ENCODE assay signal across 1 cellular context in the genomic region with DNA sequence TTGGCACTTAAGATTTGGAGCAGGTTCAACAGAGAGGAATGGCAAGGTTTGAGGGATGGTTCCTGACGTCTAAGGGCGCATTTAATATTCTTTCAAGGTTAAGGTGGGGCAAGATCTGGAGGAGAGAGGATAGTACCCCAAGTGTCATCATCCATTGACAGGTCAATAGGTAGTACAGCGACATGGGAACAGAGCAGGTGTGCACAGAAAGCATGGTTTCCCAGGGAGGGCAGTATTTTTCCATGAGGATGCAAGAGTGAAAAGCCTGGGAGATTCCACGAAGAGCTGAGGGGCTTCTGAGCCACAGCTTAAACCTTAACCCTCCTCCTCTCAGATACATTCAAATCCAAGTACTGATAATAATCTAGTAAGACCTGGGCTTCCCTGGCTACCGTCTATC.
TF ChIP-seq lines count a peak whose summit lies in the region.

No MANE protein-coding gene starts in this region.

TF ChIP-seq in WTC11, 78 proteins besides CTCF, POLR2A, EP300 and RAD21 (continued from another document):
- TF ChIP-seq, protein P1, sequence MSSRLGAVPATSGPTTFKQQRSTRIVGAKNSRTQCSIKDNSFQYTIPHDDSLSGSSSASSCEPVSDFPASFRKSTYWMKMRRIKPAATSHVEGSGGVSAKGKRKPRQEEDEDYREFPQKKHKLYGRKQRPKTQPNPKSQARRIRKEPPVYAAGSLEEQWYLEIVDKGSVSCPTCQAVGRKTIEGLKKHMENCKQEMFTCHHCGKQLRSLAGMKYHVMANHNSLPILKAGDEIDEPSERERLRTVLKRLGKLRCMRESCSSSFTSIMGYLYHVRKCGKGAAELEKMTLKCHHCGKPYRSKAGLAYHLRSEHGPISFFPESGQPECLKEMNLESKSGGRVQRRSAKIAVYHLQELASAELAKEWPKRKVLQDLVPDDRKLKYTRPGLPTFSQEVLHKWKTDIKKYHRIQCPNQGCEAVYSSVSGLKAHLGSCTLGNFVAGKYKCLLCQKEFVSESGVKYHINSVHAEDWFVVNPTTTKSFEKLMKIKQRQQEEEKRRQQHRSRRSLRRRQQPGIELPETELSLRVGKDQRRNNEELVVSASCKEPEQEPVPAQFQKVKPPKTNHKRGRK (CRISPR knock-in tag; IDR thresholded peaks at IDR 0.05; ENCODE audit: borderline replicate concordance), result no peak
- no peak for TF ChIP-seq CREB1 (CRISPR knock-in tag; IDR thresholded peaks at IDR 0.05)
- TF ChIP-seq, protein P2, sequence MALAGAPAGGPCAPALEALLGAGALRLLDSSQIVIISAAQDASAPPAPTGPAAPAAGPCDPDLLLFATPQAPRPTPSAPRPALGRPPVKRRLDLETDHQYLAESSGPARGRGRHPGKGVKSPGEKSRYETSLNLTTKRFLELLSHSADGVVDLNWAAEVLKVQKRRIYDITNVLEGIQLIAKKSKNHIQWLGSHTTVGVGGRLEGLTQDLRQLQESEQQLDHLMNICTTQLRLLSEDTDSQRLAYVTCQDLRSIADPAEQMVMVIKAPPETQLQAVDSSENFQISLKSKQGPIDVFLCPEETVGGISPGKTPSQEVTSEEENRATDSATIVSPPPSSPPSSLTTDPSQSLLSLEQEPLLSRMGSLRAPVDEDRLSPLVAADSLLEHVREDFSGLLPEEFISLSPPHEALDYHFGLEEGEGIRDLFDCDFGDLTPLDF (CRISPR knock-in tag; IDR thresholded peaks at IDR 0.05), result no peak
- no peak for TF ChIP-seq SP1 (CRISPR knock-in tag; conservative IDR thresholded peaks at IDR 0.05)
